10 cellular contexts compared by ENCODE assay signal in genomic region chr6:9766240-9766915, GRCh38.
A peak's percentile ranks its signal among the peaks of the same experiment; 100 is the strongest.
DNase-seq lines count a peak whose midpoint lies in the region; ATAC-seq and TF ChIP-seq lines count a peak whose summit lies in the region.
"Had no signal": no experiment of that assay in that cellular context is flagged by ENCODE, and none has a peak within 500 bp of the region (broad histone marks: within the 10 kb centered on the region; RNA-seq: fewer than 3 reads in every experiment).

No MANE protein-coding gene starts in this region.

- H3K4me3 ChIP-seq in BJ (ENCODE audit: low read depth, low read length) (no peak overlapping the region), PC-9 (no peak overlapping the region), foreskin fibroblast (ENCODE audit: low read depth in 1 of 2, low read length in 2 of 2) (no peak overlapping the region), lower leg skin (ENCODE audit: low read depth, poor library complexity, severe bottlenecking) (no peak overlapping the region)

- no peak for TF ChIP-seq POLR2A in lower leg skin (IDR thresholded peaks at IDR 0.05)

- peak overlapping the region; percentile 60; the same call in 1 of the 2 replicates for H2AFZ ChIP-seq in PC-9

- peak overlapping the region; percentile 63 for H3K27ac ChIP-seq in PC-9
- H3K27ac ChIP-seq: epithelial cell of prostate had no signal

- CTCF ChIA-PET in BJ (lab: Yijun Ruan, JAX) = no interaction called here
- CTCF ChIA-PET in PC-9 (lab: Charles Lee) = no interaction called here

- BruUV-seq in PC-9 (replicated peaks; lab: Mats Ljungman, UMichigan) = no TSS peak

- intact Hi-C loops in PC-9 (cut with micrococcal nuclease; ENCODE audit: unreplicated experiment) = no loop called here
- intact Hi-C loops in lower leg skin (cut with DNase I; ENCODE audit: low total_unique reads) = no loop called here

- peak; percentile 61 for ATAC-seq in GM21825 (IDR thresholded peaks at IDR 0.05; ENCODE audit: unreplicated experiment)
- no peak for ATAC-seq in HG02763 (IDR thresholded peaks at IDR 0.05; ENCODE audit: unreplicated experiment)
- ATAC-seq in GM21367 (IDR thresholded peaks at IDR 0.05; ENCODE audit: unreplicated experiment) = no peak
- ATAC-seq: naive thymus-derived CD8-positive, alpha-beta T cell had no signal

- no peak for TF ChIP-seq CTCF in BJ (IDR thresholded peaks at IDR 0.05; ENCODE audit: insufficient read depth, low read depth, low read length)
- no peak for TF ChIP-seq CTCF in PC-9 (conservative IDR thresholded peaks at IDR 0.05)
- no peak for TF ChIP-seq CTCF in foreskin fibroblast (IDR thresholded peaks at IDR 0.05; ENCODE audit: low read depth, low read length)
- no peak for TF ChIP-seq CTCF in lower leg skin (IDR thresholded peaks at IDR 0.05)

- H3F3A ChIP-seq in PC-9 (ENCODE audit: insufficient read depth, low read depth) = no peaks in the 10 kb centered on the region; the same call in 1 of the 2 replicates

- no peak overlapping the region for H3K4me2 ChIP-seq in PC-9

- H3K9me2 ChIP-seq in PC-9 (ENCODE audit: insufficient read depth) = no peaks in the 10 kb centered on the region

- POLR2A ChIA-PET in BJ (lab: Charles Lee) (no interaction called here), PC-9 (lab: Charles Lee; ENCODE audit: unreplicated experiment) (no interaction called here)

- WGBS in lower leg skin, 2 donors = 43 to 48% methylated on average over 6 of the region's 6 CpGs

- H3K4me1 ChIP-seq in PC-9 (replicated peaks; ENCODE audit: insufficient read depth) = peaks cover 7% of the 10 kb centered on the region; the same call in 1 of the 2 replicates

- no peaks in the 10 kb centered on the region for H4K20me1 ChIP-seq in PC-9 (ENCODE audit: insufficient read depth)

- no peaks in the 10 kb centered on the region for H3K79me2 ChIP-seq in PC-9 (ENCODE audit: low read depth)

- no peaks in the 10 kb centered on the region for H3K9me3 ChIP-seq in PC-9 (ENCODE audit: insufficient read depth, low read depth)

- DNase-seq in BJ (ENCODE audit: low read depth) (peak; percentile 81), PC-9 (peak; percentile 35 to 36), foreskin fibroblast (peak; percentile 38 to 86), lower leg skin (ENCODE audit: low spot score in 2 of 2) (no peak)
- DNase-seq in stimulated activated CD8-positive, alpha-beta memory T cell treated with anti-CD3 and anti-CD28 coated beads, Interleukin-4, amount 100 ng/mL, for 48 hours = no peak
- DNase-seq: naive thymus-derived CD8-positive, alpha-beta T cell had no signal

- H3K27me3 ChIP-seq in BJ (ENCODE audit: control insufficient read depth, insufficient read depth, low read length) = no peaks in the 10 kb centered on the region
- H3K27me3 ChIP-seq in PC-9 (ENCODE audit: insufficient read depth, low read depth) = no peaks in the 10 kb centered on the region

- no peaks in the 10 kb centered on the region for H3K36me3 ChIP-seq in BJ (ENCODE audit: control insufficient read depth, insufficient read depth, low read length)
- H3K36me3 ChIP-seq in PC-9 (ENCODE audit: low read depth) = no peaks in the 10 kb centered on the region

Comparison
In these comparisons a context has a peak if more than half of its experiments do, and no peak if none do; other contexts are left out.
1. DNase-seq: peak in BJ (single experiment), PC-9 (2 of 2) and foreskin fibroblast (2 of 2); none in stimulated activated CD8-positive, alpha-beta memory T cell treated with anti-CD3 and anti-CD28 coated beads, Interleukin-4, amount 100 ng/mL, for 48 hours (single experiment) and lower leg skin (0 of 2).